ENCODE assay signal across 1 cellular context in the genomic region with DNA sequence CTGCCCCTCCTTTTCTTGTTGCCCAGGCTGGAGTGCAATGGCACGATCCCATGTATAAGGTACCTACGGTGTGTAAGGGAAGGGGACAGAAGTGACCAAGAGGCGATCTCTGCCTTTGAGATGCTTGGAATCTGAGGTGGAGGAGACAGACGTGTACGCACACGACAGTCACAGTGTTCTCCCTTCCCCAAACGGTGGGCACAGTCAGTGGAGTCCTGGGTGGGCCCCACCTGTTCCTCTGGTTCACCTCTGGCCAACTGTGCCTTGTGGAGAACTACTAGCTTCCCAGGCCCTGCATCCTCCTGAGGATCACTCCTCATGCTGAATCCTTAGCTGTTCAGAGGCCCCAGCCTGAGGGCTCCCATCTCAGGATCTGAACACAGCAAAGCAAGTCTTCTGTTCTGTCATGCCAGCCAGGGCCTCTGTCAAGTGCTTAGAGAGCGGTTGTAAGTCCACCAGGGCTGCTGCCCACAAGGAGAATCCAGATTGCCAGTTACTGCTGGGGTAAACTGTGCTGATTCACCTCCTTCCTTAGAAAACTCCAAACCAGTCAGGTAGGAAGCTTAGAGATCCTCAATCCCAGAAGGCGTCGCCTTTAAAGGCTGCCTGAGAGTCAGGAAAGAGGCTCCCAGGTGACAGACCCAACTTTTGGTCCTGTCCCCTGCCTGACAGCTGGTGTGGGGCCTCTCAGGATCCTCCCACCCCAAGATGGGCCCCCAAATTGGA.
TF ChIP-seq lines count a peak whose summit lies in the region.

No MANE protein-coding gene starts in this region.

TF ChIP-seq in SK-N-SH, 30 proteins besides CTCF, POLR2A, EP300 and RAD21 (continued from another document):
- TF ChIP-seq, protein P1, sequence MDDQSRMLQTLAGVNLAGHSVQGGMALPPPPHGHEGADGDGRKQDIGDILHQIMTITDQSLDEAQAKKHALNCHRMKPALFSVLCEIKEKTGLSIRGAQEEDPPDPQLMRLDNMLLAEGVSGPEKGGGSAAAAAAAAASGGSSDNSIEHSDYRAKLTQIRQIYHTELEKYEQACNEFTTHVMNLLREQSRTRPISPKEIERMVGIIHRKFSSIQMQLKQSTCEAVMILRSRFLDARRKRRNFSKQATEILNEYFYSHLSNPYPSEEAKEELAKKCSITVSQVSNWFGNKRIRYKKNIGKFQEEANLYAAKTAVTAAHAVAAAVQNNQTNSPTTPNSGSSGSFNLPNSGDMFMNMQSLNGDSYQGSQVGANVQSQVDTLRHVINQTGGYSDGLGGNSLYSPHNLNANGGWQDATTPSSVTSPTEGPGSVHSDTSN (IDR thresholded peaks at IDR 0.05) = no peak
- TF ChIP-seq RXRA (IDR thresholded peaks at IDR 0.05; ENCODE audit: borderline replicate concordance, low read depth) (no peak), NFIC (IDR thresholded peaks at IDR 0.05; ENCODE audit: borderline replicate concordance) (no peak), POLR2AphosphoS5 (IDR thresholded peaks at IDR 0.05; ENCODE audit: low read depth, low read length) (no peak), FOXJ3 (CRISPR knock-in tag; IDR thresholded peaks at IDR 0.05) (no peak), CHD2 (IDR thresholded peaks at IDR 0.05; ENCODE audit: low read length, partially characterized antibody) (no peak)
